In the genomic region with DNA sequence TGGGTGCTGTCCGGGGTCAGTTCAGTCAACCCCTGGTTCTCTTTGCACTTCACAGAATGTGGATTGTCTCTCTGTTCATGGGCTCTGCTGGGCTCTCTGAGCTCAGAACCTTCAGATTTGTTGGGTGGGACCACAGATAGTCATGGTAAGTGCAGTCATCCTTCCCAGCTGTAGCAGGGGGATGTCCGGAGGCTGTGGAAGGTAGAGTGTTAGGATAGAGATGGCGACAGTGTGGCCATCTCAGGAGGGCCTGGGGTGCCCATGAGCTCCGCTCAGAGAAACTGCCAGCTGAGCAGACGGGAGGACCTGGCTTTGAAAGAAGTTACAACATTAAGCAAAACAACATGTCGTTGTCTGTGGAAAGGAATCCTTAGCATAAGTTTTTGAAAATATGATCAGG, we compare ENCODE assay signal across 1 cellular context.
TF ChIP-seq lines count a peak whose summit lies in the region.

No MANE protein-coding gene starts in this region.

TF ChIP-seq in GM23338, 12 proteins besides CTCF, POLR2A, EP300 and RAD21 (continued from another document):
- TF ChIP-seq, protein P1, sequence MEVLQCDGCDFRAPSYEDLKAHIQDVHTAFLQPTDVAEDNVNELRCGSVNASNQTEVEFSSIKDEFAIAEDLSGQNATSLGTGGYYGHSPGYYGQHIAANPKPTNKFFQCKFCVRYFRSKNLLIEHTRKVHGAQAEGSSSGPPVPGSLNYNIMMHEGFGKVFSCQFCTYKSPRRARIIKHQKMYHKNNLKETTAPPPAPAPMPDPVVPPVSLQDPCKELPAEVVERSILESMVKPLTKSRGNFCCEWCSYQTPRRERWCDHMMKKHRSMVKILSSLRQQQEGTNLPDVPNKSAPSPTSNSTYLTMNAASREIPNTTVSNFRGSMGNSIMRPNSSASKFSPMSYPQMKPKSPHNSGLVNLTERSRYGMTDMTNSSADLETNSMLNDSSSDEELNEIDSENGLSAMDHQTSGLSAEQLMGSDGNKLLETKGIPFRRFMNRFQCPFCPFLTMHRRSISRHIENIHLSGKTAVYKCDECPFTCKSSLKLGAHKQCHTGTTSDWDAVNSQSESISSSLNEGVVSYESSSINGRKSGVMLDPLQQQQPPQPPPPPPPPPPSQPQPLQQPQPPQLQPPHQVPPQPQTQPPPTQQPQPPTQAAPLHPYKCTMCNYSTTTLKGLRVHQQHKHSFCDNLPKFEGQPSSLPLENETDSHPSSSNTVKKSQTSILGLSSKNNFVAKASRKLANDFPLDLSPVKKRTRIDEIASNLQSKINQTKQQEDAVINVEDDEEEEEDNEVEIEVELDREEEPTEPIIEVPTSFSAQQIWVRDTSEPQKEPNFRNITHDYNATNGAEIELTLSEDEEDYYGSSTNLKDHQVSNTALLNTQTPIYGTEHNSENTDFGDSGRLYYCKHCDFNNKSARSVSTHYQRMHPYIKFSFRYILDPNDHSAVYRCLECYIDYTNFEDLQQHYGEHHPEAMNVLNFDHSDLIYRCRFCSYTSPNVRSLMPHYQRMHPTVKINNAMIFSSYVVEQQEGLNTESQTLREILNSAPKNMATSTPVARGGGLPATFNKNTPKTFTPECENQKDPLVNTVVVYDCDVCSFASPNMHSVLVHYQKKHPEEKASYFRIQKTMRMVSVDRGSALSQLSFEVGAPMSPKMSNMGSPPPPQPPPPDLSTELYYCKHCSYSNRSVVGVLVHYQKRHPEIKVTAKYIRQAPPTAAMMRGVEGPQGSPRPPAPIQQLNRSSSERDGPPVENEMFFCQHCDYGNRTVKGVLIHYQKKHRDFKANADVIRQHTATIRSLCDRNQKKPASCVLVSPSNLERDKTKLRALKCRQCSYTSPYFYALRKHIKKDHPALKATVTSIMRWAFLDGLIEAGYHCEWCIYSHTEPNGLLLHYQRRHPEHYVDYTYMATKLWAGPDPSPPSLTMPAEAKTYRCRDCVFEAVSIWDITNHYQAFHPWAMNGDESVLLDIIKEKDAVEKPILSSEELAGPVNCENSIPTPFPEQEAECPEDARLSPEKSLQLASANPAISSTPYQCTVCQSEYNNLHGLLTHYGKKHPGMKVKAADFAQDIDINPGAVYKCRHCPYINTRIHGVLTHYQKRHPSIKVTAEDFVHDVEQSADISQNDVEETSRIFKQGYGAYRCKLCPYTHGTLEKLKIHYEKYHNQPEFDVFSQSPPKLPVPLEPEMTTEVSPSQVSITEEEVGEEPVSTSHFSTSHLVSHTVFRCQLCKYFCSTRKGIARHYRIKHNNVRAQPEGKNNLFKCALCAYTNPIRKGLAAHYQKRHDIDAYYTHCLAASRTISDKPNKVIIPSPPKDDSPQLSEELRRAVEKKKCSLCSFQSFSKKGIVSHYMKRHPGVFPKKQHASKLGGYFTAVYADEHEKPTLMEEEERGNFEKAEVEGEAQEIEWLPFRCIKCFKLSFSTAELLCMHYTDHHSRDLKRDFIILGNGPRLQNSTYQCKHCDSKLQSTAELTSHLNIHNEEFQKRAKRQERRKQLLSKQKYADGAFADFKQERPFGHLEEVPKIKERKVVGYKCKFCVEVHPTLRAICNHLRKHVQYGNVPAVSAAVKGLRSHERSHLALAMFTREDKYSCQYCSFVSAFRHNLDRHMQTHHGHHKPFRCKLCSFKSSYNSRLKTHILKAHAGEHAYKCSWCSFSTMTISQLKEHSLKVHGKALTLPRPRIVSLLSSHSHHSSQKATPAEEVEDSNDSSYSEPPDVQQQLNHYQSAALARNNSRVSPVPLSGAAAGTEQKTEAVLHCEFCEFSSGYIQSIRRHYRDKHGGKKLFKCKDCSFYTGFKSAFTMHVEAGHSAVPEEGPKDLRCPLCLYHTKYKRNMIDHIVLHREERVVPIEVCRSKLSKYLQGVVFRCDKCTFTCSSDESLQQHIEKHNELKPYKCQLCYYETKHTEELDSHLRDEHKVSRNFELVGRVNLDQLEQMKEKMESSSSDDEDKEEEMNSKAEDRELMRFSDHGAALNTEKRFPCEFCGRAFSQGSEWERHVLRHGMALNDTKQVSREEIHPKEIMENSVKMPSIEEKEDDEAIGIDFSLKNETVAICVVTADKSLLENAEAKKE (CRISPR knock-in tag; IDR thresholded peaks at IDR 0.05): no peak
- TF ChIP-seq ZNF114 (CRISPR knock-in tag; IDR thresholded peaks at IDR 0.05): no peak
- no peak for TF ChIP-seq CREB1 (CRISPR knock-in tag; IDR thresholded peaks at IDR 0.05; ENCODE audit: low read depth)
- TF ChIP-seq STAT1 (IDR thresholded peaks at IDR 0.05; ENCODE audit: unreplicated experiment): no peak
- TF ChIP-seq JUNB (IDR thresholded peaks at IDR 0.05; ENCODE audit: unreplicated experiment): no peak
- TF ChIP-seq POLR2AphosphoS5 (IDR thresholded peaks at IDR 0.05; ENCODE audit: low read depth): no peak
- TF ChIP-seq, protein P2, sequence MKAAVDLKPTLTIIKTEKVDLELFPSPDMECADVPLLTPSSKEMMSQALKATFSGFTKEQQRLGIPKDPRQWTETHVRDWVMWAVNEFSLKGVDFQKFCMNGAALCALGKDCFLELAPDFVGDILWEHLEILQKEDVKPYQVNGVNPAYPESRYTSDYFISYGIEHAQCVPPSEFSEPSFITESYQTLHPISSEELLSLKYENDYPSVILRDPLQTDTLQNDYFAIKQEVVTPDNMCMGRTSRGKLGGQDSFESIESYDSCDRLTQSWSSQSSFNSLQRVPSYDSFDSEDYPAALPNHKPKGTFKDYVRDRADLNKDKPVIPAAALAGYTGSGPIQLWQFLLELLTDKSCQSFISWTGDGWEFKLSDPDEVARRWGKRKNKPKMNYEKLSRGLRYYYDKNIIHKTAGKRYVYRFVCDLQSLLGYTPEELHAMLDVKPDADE (IDR thresholded peaks at IDR 0.05): no peak
